8 cellular contexts compared by ENCODE assay signal in the genomic region with DNA sequence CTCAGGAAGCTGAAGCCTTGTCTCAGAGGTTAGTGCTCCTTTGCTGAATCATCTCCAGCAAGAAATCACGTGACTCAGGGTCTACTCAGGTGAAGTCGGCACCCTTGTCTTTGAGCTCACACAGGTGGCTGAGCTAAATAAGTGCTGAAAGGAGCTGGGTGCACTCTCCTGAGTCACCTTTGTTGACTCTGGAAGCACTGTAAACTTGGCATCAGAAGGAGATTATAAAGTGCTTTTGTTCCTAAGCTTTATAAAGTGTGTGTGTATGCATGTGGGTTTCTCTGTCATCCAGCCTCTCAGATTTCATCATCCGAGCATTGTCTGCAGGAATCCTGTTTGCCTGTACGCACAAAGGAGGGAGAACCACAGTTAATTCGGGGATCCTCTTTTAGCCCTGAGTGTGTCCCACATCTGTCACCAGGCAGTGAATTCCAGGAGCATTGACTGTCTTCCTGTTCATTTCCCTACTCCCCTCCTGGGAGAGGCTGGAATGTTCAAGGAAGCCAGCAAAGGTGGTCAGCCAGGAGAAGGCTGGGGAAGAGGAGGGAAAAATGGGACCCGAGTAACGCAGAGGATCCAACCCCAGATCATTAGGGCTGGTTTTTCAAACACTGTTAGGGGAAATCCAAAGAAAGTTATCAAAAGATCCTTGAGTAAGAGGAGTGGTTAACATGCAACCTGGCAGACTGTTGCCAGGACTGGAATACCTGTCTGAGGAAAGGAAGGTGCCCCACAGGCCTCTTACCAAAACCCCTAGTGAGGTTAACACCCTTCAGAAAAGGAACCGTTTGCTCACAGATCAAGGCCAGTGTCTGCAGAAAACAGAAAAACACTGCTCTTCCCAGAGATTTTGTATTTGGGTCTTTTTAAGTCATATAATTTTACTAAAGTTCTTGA.
DNase-seq lines count a peak whose midpoint lies in the region; ATAC-seq, FAIRE-seq and TF ChIP-seq lines count a peak whose summit lies in the region.

No MANE protein-coding gene starts in this region.

- H3K27me3 ChIP-seq in ACC112 (ENCODE audit: insufficient read depth, low read length) (no peaks in the 10 kb centered on the region), breast epithelium (no peaks in the 10 kb centered on the region), right lobe of liver (no peaks in the 10 kb centered on the region), suprapubic skin (no peaks in the 10 kb centered on the region)

- H4K20me1 ChIP-seq in OCI-LY7 (ENCODE audit: insufficient read depth, low read length) = no peaks in the 10 kb centered on the region

- in situ Hi-C loops in KBM-7 (cut with MboI; ENCODE audit: low pct_unique_long_range_greater_than_20kb, low sequenced_read_pairs) = no loop called here

- FAIRE-seq in GM12892 (lab: Jason Lieb, UNC) = no peak

- TF ChIP-seq EP300 in suprapubic skin (IDR thresholded peaks at IDR 0.05) = no peak

- no peaks in the 10 kb centered on the region for H3K9me3 ChIP-seq in OCI-LY7 (ENCODE audit: low read length)
- no peaks in the 10 kb centered on the region for H3K9me3 ChIP-seq in breast epithelium
- H3K9me3 ChIP-seq in right lobe of liver = no peaks in the 10 kb centered on the region
- no peaks in the 10 kb centered on the region for H3K9me3 ChIP-seq in suprapubic skin

- peak overlapping the region; percentile 16; the same call in 1 of the 2 replicates for H3K4me2 ChIP-seq in OCI-LY7 (ENCODE audit: low read length)

- H3K9me2 ChIP-seq in OCI-LY7 (ENCODE audit: insufficient read depth, low read length) = no peaks in the 10 kb centered on the region

- ATAC-seq in right lobe of liver = peak; percentile 55 to 78 (median 74)

- intact Hi-C loops in OCI-LY7 (cut with micrococcal nuclease; ENCODE audit: unreplicated experiment) = no loop called here
- intact Hi-C loops in breast epithelium (cut with DNase I; ENCODE audit: low total_unique reads) = no loop called here
- intact Hi-C loops in right lobe of liver (cut with DNase I) = no loop called here

- TF ChIP-seq POLR2A in breast epithelium (IDR thresholded peaks at IDR 0.05) = no peak
- no peak for TF ChIP-seq POLR2A in right lobe of liver (IDR thresholded peaks at IDR 0.05)
- no peak for TF ChIP-seq POLR2A in suprapubic skin (IDR thresholded peaks at IDR 0.05)
- no peak for TF ChIP-seq POLR2A in GM12892 (IDR thresholded peaks at IDR 0.05; ENCODE audit: low read depth, low read length)

- no TSS peak for BruUV-seq in OCI-LY7 (replicated peaks; lab: Mats Ljungman, UMichigan)

- H3K27ac ChIP-seq in ACC112 (ENCODE audit: low read depth, low read length) (peak overlapping the region; percentile 90), OCI-LY7 (ENCODE audit: low read depth, low read length, poor library complexity, severe bottlenecking) (no peak overlapping the region), breast epithelium (peak overlapping the region; percentile 72 to 78), right lobe of liver (peak overlapping the region; percentile 28 to 62 (median 48)), suprapubic skin (peak overlapping the region; percentile 70)

- POLR2A ChIA-PET in OCI-LY7 (lab: Charles Lee) = interaction anchor here (0.8 to 3.3 kb wide), 4 partner anchors 9 to 14 kb away, joined by 3 to 13 read pairs (median 8); no protein-coding TSS in a partner anchor

- H2AFZ ChIP-seq in ACC112 (ENCODE audit: low read length, unreplicated experiment) = peak overlapping the region; percentile 34
- peak overlapping the region; percentile 66 for H2AFZ ChIP-seq in OCI-LY7 (ENCODE audit: low read length)

- peak; percentile 82 for DNase-seq in H4 (ENCODE audit: low spot score)
- peak; percentile 37 for DNase-seq in OCI-LY7 (ENCODE audit: low spot score)
- DNase-seq in breast epithelium (ENCODE audit: low spot score in 2 of 2) = peak in 1 of 2 donors; percentile 66
- no peak for DNase-seq in right lobe of liver
- no peak for DNase-seq in suprapubic skin (ENCODE audit: low spot score in 2 of 2)
- no peak for DNase-seq in GM12892 (ENCODE audit: insufficient read length)
- no peak for DNase-seq in KBM-7

- H3K36me3 ChIP-seq in ACC112 (ENCODE audit: insufficient read depth, low read length) = no peaks in the 10 kb centered on the region
- no peaks in the 10 kb centered on the region for H3K36me3 ChIP-seq in OCI-LY7 (ENCODE audit: insufficient read depth, low read length)
- no peaks in the 10 kb centered on the region for H3K36me3 ChIP-seq in breast epithelium
- no peaks in the 10 kb centered on the region for H3K36me3 ChIP-seq in right lobe of liver
- H3K36me3 ChIP-seq in suprapubic skin = no peaks in the 10 kb centered on the region

- TF ChIP-seq CTCF in OCI-LY7 (conservative IDR thresholded peaks at IDR 0.05; ENCODE audit: low read length) (no peak), breast epithelium (IDR thresholded peaks at IDR 0.05) (no peak), right lobe of liver (IDR thresholded peaks at IDR 0.05) (no peak), suprapubic skin (IDR thresholded peaks at IDR 0.05) (no peak)

- CTCF ChIA-PET in OCI-LY7 (lab: Charles Lee; ENCODE audit: unreplicated experiment) = interaction anchor here (1.3 kb wide), 1 partner anchor 16 kb away, joined by 3 read pairs; no protein-coding TSS in a partner anchor

- H3K4me3 ChIP-seq in ACC112 (ENCODE audit: low read depth, low read length) (no peak overlapping the region; the same call in 1 of the 2 replicates), OCI-LY7 (ENCODE audit: low read depth, low read length, poor library complexity, severe bottlenecking) (no peak overlapping the region), breast epithelium (no peak overlapping the region), right lobe of liver (no peak overlapping the region), suprapubic skin (no peak overlapping the region)

- H3K79me2 ChIP-seq in ACC112 (ENCODE audit: control insufficient read depth, insufficient read depth, low read length, unreplicated experiment) (no peaks in the 10 kb centered on the region), OCI-LY7 (ENCODE audit: insufficient read depth, low read depth, low read length) (no peaks in the 10 kb centered on the region)

- WGBS in right lobe of liver (ENCODE audit: insufficient coverage, low coverage, low lambda C conversion rate, missing lambda C conversion rate) = 24% methylated on average over 8 of the region's 8 CpGs
- WGBS in suprapubic skin = 51% methylated on average over 8 of the region's 8 CpGs

- H3K4me1 ChIP-seq in ACC112 (ENCODE audit: control insufficient read depth, insufficient read depth, low read length, unreplicated experiment) (peaks cover 43% of the 10 kb centered on the region), OCI-LY7 (ENCODE audit: insufficient read depth, low read length, poor library complexity, severe bottlenecking) (peaks cover 13% of the 10 kb centered on the region), breast epithelium (peaks cover 0 to 7% of the 10 kb centered on the region in 2 donors), right lobe of liver (peaks cover 0 to 34% (median 16%) of the 10 kb centered on the region in 4 donors), suprapubic skin (peaks cover 27% of the 10 kb centered on the region)

Comparison
In these comparisons a context has a peak if more than half of its experiments do, and no peak if none do; other contexts are left out.
1. DNase-seq: peak in H4 (single experiment) and OCI-LY7 (single experiment); none in right lobe of liver (0 of 3), suprapubic skin (0 of 2), GM12892 (single experiment) and KBM-7 (single experiment).